ENCODE assay signal across 1 cellular context in genomic region chr2:111932841-111933291, GRCh38.
TF ChIP-seq lines count a peak whose summit lies in the region.

No MANE protein-coding gene starts in this region.

TF ChIP-seq in HepG2, 621 proteins besides CTCF, POLR2A, EP300 and RAD21 (continued from another document and continues in another):
- no peak for TF ChIP-seq ZBTB14 (CRISPR knock-in tag; IDR thresholded peaks at IDR 0.05)
- TF ChIP-seq NCOR1 (IDR thresholded peaks at IDR 0.05; ENCODE audit: borderline replicate concordance, low read length) = peak; percentile 29; the same call in 1 of the 2 replicates
- no peak for TF ChIP-seq ZSCAN21 (CRISPR knock-in tag; IDR thresholded peaks at IDR 0.05; ENCODE audit: borderline replicate concordance)
- TF ChIP-seq SIN3A (IDR thresholded peaks at IDR 0.05; ENCODE audit: borderline replicate concordance, low read depth, low read length) = no peak
- TF ChIP-seq ZNF180 (CRISPR knock-in tag; IDR thresholded peaks at IDR 0.05; ENCODE audit: borderline replicate concordance, low read depth) = no peak
- TF ChIP-seq MXI1 (IDR thresholded peaks at IDR 0.05; ENCODE audit: borderline replicate concordance, low read depth, low read length) = no peak
- no peak for TF ChIP-seq NONO (IDR thresholded peaks at IDR 0.05)
- 0 out of 2 replicates have a peak, but pooled peaks have one; percentile 30 for TF ChIP-seq NONO (CRISPR knock-in tag; conservative IDR thresholded peaks at IDR 0.05)
- TF ChIP-seq JUN (CRISPR knock-in tag; IDR thresholded peaks at IDR 0.05) = no peak
- no peak for TF ChIP-seq ZNF574 (CRISPR knock-in tag; IDR thresholded peaks at IDR 0.05)
- TF ChIP-seq ZBTB43 (CRISPR knock-in tag; conservative IDR thresholded peaks at IDR 0.05) = no peak
- peak; percentile 17; the same call in 1 of the 2 replicates for TF ChIP-seq HNF4G (IDR thresholded peaks at IDR 0.05; ENCODE audit: borderline replicate concordance, low read depth, low read length)
- TF ChIP-seq HNF4G (CRISPR knock-in tag; IDR thresholded peaks at IDR 0.05; ENCODE audit: borderline replicate concordance, low read depth) = no peak
- TF ChIP-seq ZGPAT (CRISPR knock-in tag; IDR thresholded peaks at IDR 0.05) = no peak
- peak; percentile 57 for TF ChIP-seq FOXP4 (CRISPR knock-in tag; IDR thresholded peaks at IDR 0.05)
- no peak for TF ChIP-seq CBX2 (IDR thresholded peaks at IDR 0.05; ENCODE audit: low read depth, low read length)
- no peak for TF ChIP-seq CBX2 (CRISPR knock-in tag; IDR thresholded peaks at IDR 0.05; ENCODE audit: low read depth)
- TF ChIP-seq ZNF496 (CRISPR knock-in tag; IDR thresholded peaks at IDR 0.05; ENCODE audit: insufficient replicate concordance) = no peak
- no peak for TF ChIP-seq ZNF530 (CRISPR knock-in tag; IDR thresholded peaks at IDR 0.05; ENCODE audit: low read depth)
- no peak for TF ChIP-seq TEAD3 (CRISPR knock-in tag; optimal IDR thresholded peaks at IDR 0.05; ENCODE audit: borderline replicate concordance)
- TF ChIP-seq ZBTB49 (CRISPR knock-in tag; IDR thresholded peaks at IDR 0.05; ENCODE audit: borderline replicate concordance) = no peak
- TF ChIP-seq NFAT5 (CRISPR knock-in tag; IDR thresholded peaks at IDR 0.05) = no peak
- no peak for TF ChIP-seq BHLHE40 (IDR thresholded peaks at IDR 0.05; ENCODE audit: low read length)
- TF ChIP-seq NR2F6 (IDR thresholded peaks at IDR 0.05) = peak; percentile 70
- peak; percentile 35; the same call in 1 of the 2 replicates for TF ChIP-seq NR2F6 (CRISPR knock-in tag; IDR thresholded peaks at IDR 0.05)
- peak; percentile 36; the same call in 1 of the 2 replicates for TF ChIP-seq MED1 (CRISPR knock-in tag; IDR thresholded peaks at IDR 0.05)
- no peak for TF ChIP-seq SOX6 (IDR thresholded peaks at IDR 0.05)
- TF ChIP-seq SOX6 (CRISPR knock-in tag; IDR thresholded peaks at IDR 0.05) = peak; percentile 67
- TF ChIP-seq CREM (IDR thresholded peaks at IDR 0.05) = peak; percentile 44; the same call in 1 of the 2 replicates
- no peak for TF ChIP-seq CREM (CRISPR knock-in tag; IDR thresholded peaks at IDR 0.05)
- TF ChIP-seq IRX3 (CRISPR knock-in tag; IDR thresholded peaks at IDR 0.05; ENCODE audit: borderline replicate concordance, low read depth) = no peak
- no peak for TF ChIP-seq AHDC1 (CRISPR knock-in tag; IDR thresholded peaks at IDR 0.05; ENCODE audit: borderline replicate concordance)
- TF ChIP-seq ZNF557 (CRISPR knock-in tag; IDR thresholded peaks at IDR 0.05) = no peak
- TF ChIP-seq FOXA1 (IDR thresholded peaks at IDR 0.05) = 0 out of 2 replicates have a peak, but pooled peaks have one; percentile 6
- no peak for TF ChIP-seq FOXA1 (CRISPR knock-in tag; IDR thresholded peaks at IDR 0.05)
- no peak for TF ChIP-seq ZNF580 (CRISPR knock-in tag; IDR thresholded peaks at IDR 0.05; ENCODE audit: borderline replicate concordance, low read depth)
- TF ChIP-seq ARNTL (CRISPR knock-in tag; IDR thresholded peaks at IDR 0.05) = no peak
